Comparison of ENCODE assay signal across 9 cellular contexts in the genomic region with DNA sequence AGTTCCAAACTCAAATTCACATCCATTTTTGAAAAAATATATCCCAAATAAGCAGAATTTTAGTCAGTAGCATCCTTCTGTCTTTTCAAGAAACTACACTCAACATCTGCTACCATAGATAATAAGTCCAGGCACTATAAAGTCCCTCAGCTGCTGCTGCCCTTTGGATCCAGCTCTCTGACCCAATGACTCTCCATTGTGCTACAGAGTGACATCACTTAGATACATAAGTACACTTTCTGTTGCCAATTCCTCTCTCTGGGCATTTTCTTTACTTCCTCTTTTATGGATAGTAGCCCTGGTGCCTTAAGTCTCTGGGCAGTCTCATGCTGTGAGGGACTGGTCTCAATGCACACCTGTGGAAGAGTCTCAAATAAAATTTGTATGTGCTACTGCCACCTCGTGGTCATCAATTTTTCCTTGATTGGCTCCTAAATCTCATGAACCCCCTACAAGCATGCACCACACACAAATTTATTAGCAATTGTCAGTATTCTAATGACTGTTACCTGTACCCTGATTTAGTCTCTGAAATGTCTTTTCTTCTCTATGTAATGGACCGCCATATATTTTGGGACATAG.
A peak's percentile ranks its signal among the peaks of the same experiment; 100 is the strongest.
DNase-seq lines count a peak whose midpoint lies in the region; ATAC-seq, FAIRE-seq and TF ChIP-seq lines count a peak whose summit lies in the region.
"Had no signal": no experiment of that assay in that cellular context is flagged by ENCODE, and none has a peak within 500 bp of the region (broad histone marks: within the 10 kb centered on the region; RNA-seq: fewer than 3 reads in every experiment).

No MANE protein-coding gene starts in this region.

- POLR2A ChIA-PET in GM12878 (lab: Charles Lee), result no interaction called here

- intact Hi-C loops in GM12878 (cut with micrococcal nuclease; ENCODE audit: unreplicated experiment), result no loop called here

- H2AFZ ChIP-seq in GM12878 (ENCODE audit: control insufficient read depth, low read depth, low read length), result no peak overlapping the region

- TF ChIP-seq CTCF in GM12878 (IDR thresholded peaks at IDR 0.05 in 2 of 3, conservative IDR thresholded peaks at IDR 0.05 in 1 of 3; ENCODE audit: control insufficient read depth in 2 of 3, extremely low read depth in 1 of 3, insufficient read depth in 1 of 3, low read depth in 3 of 3, low read length in 3 of 3), result peak in 2 of 3 experiments; percentile 35 to 41; a peak in 3 of 6 replicates
- peak; percentile 37 for TF ChIP-seq CTCF in nephron progenitor cell (IDR thresholded peaks at IDR 0.05)

- FAIRE-seq in GM12878 (lab: Jason Lieb, UNC), result peak; percentile 78

- no peak overlapping the region for H3K27ac Mint-ChIP-seq in nephron progenitor cell
- H3K27ac Mint-ChIP-seq in immature natural killer cell, result no peak overlapping the region

- H3K4me1 ChIP-seq in GM12878 (ENCODE audit: control insufficient read depth, insufficient read depth, low read length), result no peaks in the 10 kb centered on the region
- H3K4me1 ChIP-seq: BLaER1 had no signal

- peak; percentile 35; the same call in 1 of the 2 replicates for TF ChIP-seq RAD21 in GM12878 (IDR thresholded peaks at IDR 0.05; ENCODE audit: insufficient read depth, low read depth, low read length)

- TF ChIP-seq POLR2A in GM12878 (IDR thresholded peaks at IDR 0.05; ENCODE audit: low read depth, low read length), result no peak

- no TSS peak for BruUV-seq in GM12878 (replicated peaks; lab: Mats Ljungman, UMichigan)

- SMC1A ChIA-PET in GM12878 (lab: Charles Lee; ENCODE audit: uncharacterized antibody, unreplicated experiment), result interaction anchor here (1.2 kb wide), 1 partner anchor 12 kb away, joined by 3 read pairs; no protein-coding TSS in a partner anchor

- H4K20me1 ChIP-seq in GM12878 (ENCODE audit: control insufficient read depth, insufficient read depth), result no peaks in the 10 kb centered on the region
- H4K20me1 ChIP-seq: BLaER1 had no signal

- in situ Hi-C loops in GM12878 (cut with MboI), result no loop called here

- H3K9ac ChIP-seq in GM12878 (ENCODE audit: control insufficient read depth, insufficient read depth, low read length), result no peak overlapping the region
- H3K9ac ChIP-seq: BLaER1 had no signal

- CTCF ChIA-PET in GM12878 (lab: Yijun Ruan, JAX), result interaction anchor here (0.8 to 1.8 kb wide), 8 partner anchors 11 to 228 kb away, joined by 3 to 5 read pairs (median 4); no protein-coding TSS in a partner anchor

- 20% methylated on average over 2 of the region's 2 CpGs for WGBS in GM12878 (ENCODE audit: insufficient coverage, insufficient replicate concordance, low lambda C conversion rate, missing lambda C conversion rate)

- H3K4me3 Mint-ChIP-seq in nephron progenitor cell (no peak overlapping the region), immature natural killer cell (no peak overlapping the region)

- no peak overlapping the region for H3K4me2 ChIP-seq in GM12878 (ENCODE audit: control insufficient read depth, insufficient read depth)
- H3K4me2 ChIP-seq: BLaER1 had no signal

- no peaks in the 10 kb centered on the region for H3K79me2 ChIP-seq in GM12878 (ENCODE audit: control insufficient read depth, insufficient read depth, low read length)

- peak; percentile 3 to 6 for DNase-seq in NCI-H187 (lab: John Stamatoyannopoulos, UW)
- DNase-seq in NCI-H187 treated with DMSO at 0.1 percent for 48 hours (lab: John Stamatoyannopoulos, UW), result no peak
- DNase-seq in LHCN-M2 (ENCODE audit: low read depth), result peak; percentile 2
- DNase-seq in GM12878 (ENCODE audit: low read depth, low spot score), result no peak
- peak; percentile 31 for DNase-seq in nephron progenitor cell
- no peak for DNase-seq in immature natural killer cell

- no peak for TF ChIP-seq EP300 in GM12878 (IDR thresholded peaks at IDR 0.05; ENCODE audit: borderline replicate concordance in 1 of 2, control insufficient read depth in 1 of 2, low read depth in 2 of 2, low read length in 2 of 2)

- no peaks in the 10 kb centered on the region for H3K9me3 ChIP-seq in GM12878 (replicated peaks; ENCODE audit: control insufficient read depth, insufficient read depth, low read length)
- H3K9me3 ChIP-seq: BLaER1 had no signal

- RAD21 ChIA-PET in GM12878 (lab: Charles Lee; ENCODE audit: unreplicated experiment), result no interaction called here

- no peaks in the 10 kb centered on the region for H3K36me3 ChIP-seq in GM12878 (ENCODE audit: control insufficient read depth in 2 of 2, insufficient read depth in 2 of 2, low read length in 1 of 2)
- H3K36me3 ChIP-seq: BLaER1 had no signal

- peaks cover 18% of the 10 kb centered on the region for H3K9me3 Mint-ChIP-seq in nephron progenitor cell
- peaks cover 2 to 40% (median 10%) of the 10 kb centered on the region in 6 donors for H3K9me3 Mint-ChIP-seq in immature natural killer cell

- H3K36me3 Mint-ChIP-seq in nephron progenitor cell (ENCODE audit: low read depth) (peaks cover 6% of the 10 kb centered on the region), immature natural killer cell (no peaks in the 10 kb centered on the region)

- H3K27me3 Mint-ChIP-seq in nephron progenitor cell (ENCODE audit: low read depth, poor library complexity) (no peaks in the 10 kb centered on the region), immature natural killer cell (ENCODE audit: low read depth in 3 of 3) (peaks cover 0 to 2% (median 1%) of the 10 kb centered on the region in 3 donors)

- ATAC-seq in GM21619 (IDR thresholded peaks at IDR 0.05; ENCODE audit: unreplicated experiment) (peak; percentile 74), GM12878 (peak; percentile 94), GM18520 (IDR thresholded peaks at IDR 0.05; ENCODE audit: unreplicated experiment) (no peak)

- no peaks in the 10 kb centered on the region for H3K27me3 ChIP-seq in GM12878 (replicated peaks in 1 of 2; ENCODE audit: control insufficient read depth in 2 of 2, insufficient read depth in 2 of 2, low read length in 1 of 2)
- H3K27me3 ChIP-seq: BLaER1 had no signal

- no peak overlapping the region for H3K4me3 ChIP-seq in GM12878
- H3K4me3 ChIP-seq: BLaER1 had no signal

- H3K27ac ChIP-seq in GM12878 (ENCODE audit: control insufficient read depth, insufficient read depth), result no peak overlapping the region
- H3K27ac ChIP-seq: BLaER1 had no signal

- H3K4me1 Mint-ChIP-seq in nephron progenitor cell (no peaks in the 10 kb centered on the region), immature natural killer cell (no peaks in the 10 kb centered on the region)

TF ChIP-seq in GM12878, 131 proteins besides CTCF, POLR2A, EP300 and RAD21:
- peak; percentile 36; the same call in 1 of the 2 replicates for TF ChIP-seq SMC3 (IDR thresholded peaks at IDR 0.05; ENCODE audit: borderline replicate concordance, low read length)
- no peak for TF ChIP-seq IKZF1 (conservative IDR thresholded peaks at IDR 0.05)
- no peak for TF ChIP-seq RB1 (IDR thresholded peaks at IDR 0.05; ENCODE audit: borderline replicate concordance)
- no peak for TF ChIP-seq ZZZ3 (IDR thresholded peaks at IDR 0.05; ENCODE audit: control insufficient read depth, insufficient read length, low read depth)
- TF ChIP-seq, protein P1, sequence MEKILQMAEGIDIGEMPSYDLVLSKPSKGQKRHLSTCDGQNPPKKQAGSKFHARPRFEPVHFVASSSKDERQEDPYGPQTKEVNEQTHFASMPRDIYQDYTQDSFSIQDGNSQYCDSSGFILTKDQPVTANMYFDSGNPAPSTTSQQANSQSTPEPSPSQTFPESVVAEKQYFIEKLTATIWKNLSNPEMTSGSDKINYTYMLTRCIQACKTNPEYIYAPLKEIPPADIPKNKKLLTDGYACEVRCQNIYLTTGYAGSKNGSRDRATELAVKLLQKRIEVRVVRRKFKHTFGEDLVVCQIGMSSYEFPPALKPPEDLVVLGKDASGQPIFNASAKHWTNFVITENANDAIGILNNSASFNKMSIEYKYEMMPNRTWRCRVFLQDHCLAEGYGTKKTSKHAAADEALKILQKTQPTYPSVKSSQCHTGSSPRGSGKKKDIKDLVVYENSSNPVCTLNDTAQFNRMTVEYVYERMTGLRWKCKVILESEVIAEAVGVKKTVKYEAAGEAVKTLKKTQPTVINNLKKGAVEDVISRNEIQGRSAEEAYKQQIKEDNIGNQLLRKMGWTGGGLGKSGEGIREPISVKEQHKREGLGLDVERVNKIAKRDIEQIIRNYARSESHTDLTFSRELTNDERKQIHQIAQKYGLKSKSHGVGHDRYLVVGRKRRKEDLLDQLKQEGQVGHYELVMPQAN (conservative IDR thresholded peaks at IDR 0.05), result no peak

Comparison
In these comparisons a context has a peak if more than half of its experiments do, and no peak if none do; other contexts are left out.
1. DNase-seq: peak in NCI-H187 (2 of 2), LHCN-M2 (single experiment) and nephron progenitor cell (single experiment); none in NCI-H187 treated with DMSO at 0.1 percent for 48 hours (single experiment), GM12878 (single experiment) and immature natural killer cell (0 of 3).